Comparison of ENCODE assay signal across 9 cellular contexts in genomic region chr22:25007444-25008142, GRCh38. TPM values are rescaled to one million over a fixed set of nuclear protein-coding genes. Genes with fewer than 3 reads are reported as not detected.
DNase-seq lines count a peak whose midpoint lies in the region; ATAC-seq, FAIRE-seq and TF ChIP-seq lines count a peak whose summit lies in the region.
"Not testable (repeated sequence)": the region's sequence is repeated elsewhere in the genome, so short reads cannot be mapped to it uniquely, and the experiment has no call there.
"Had no signal": no experiment of that assay in that cellular context is flagged by ENCODE, and none has a peak within 500 bp of the region (broad histone marks: within the 10 kb centered on the region; RNA-seq: fewer than 3 reads in every experiment).

No MANE protein-coding gene starts in this region.

- H3K18ac ChIP-seq in H9 (ENCODE audit: insufficient read length, low read depth, low read length), result peak overlapping the region; percentile 67

- not testable (repeated sequence) for H2AK5ac ChIP-seq in H9 (ENCODE audit: insufficient read length, low read length)

- H3K27ac Mint-ChIP-seq in H9, result peak overlapping the region; percentile 65 to 96 (median 93); a peak in 6 of 7 replicates

- H3K27me3 Mint-ChIP-seq in H9 (ENCODE audit: low read depth), result not testable (repeated sequence)

- H3K27me3 ChIP-seq in H9 (ENCODE audit: insufficient read depth, low read length), result not testable (repeated sequence)

- FAIRE-seq in urothelium cell line (lab: Jason Lieb, UNC), result peak; percentile 92

- peak; percentile 54 for ATAC-seq in mucosa of descending colon

- not testable (repeated sequence) for H3K23me2 ChIP-seq in H9 (ENCODE audit: insufficient read length, low read depth, low read length, poor library complexity, severe bottlenecking)

- H3K9ac ChIP-seq in H9 (ENCODE audit: extremely low read depth, insufficient read length, low read length), result not testable (repeated sequence)

- not testable (repeated sequence) for H3K56ac ChIP-seq in H9 (ENCODE audit: insufficient read length, low read depth, low read length)

- H4K8ac ChIP-seq in H9 (replicated peaks; ENCODE audit: insufficient read length, low read depth, low read length), result not testable (repeated sequence)

- H3K79me2 ChIP-seq in H9 (ENCODE audit: insufficient read depth, low read length), result not testable (repeated sequence)

- not testable (repeated sequence) for H4K91ac ChIP-seq in H9 (ENCODE audit: insufficient read length, low read depth, low read length)

- H2BK20ac ChIP-seq in H9 (ENCODE audit: low read depth, low read length, poor library complexity, severe bottlenecking), result not testable (repeated sequence)

- not testable (repeated sequence) for H2AFZ ChIP-seq in H9 (ENCODE audit: low read length)

- H3K4me3 Mint-ChIP-seq in H9, result peak overlapping the region in 1 of 2 experiments; percentile 23; a peak in 2 of 5 replicates

- H3K9me3 ChIP-seq in H9 (ENCODE audit: control insufficient read depth, low read depth, low read length); mucosa of descending colon: not testable (repeated sequence)

- not testable (repeated sequence) for H3T11ph ChIP-seq in H9 (ENCODE audit: low read length)

- not testable (repeated sequence) for H3K4ac ChIP-seq in H9 (ENCODE audit: low read depth, low read length)

- H2BK120ac ChIP-seq in H9 (ENCODE audit: low read depth, low read length, poor library complexity, severe bottlenecking), result peak overlapping the region; percentile 27

- H2BK12ac ChIP-seq in H9 (ENCODE audit: insufficient read length, low read depth, low read length), result not testable (repeated sequence)

- H3K9me3 Mint-ChIP-seq in H9, result not testable (repeated sequence)

- not testable (repeated sequence) for H4K5ac ChIP-seq in H9 (ENCODE audit: insufficient read length, low read depth, low read length)

- not testable (repeated sequence) for H4K20me1 ChIP-seq in H9 (ENCODE audit: control insufficient read depth, insufficient read depth, insufficient read length)

- not testable (repeated sequence) for H3K4me3 ChIP-seq in mucosa of descending colon

- H3K4me1 Mint-ChIP-seq in H9, result peaks cover 23 to 28% of the 10 kb centered on the region in 2 experiments

- H2BK5ac ChIP-seq in H9 (ENCODE audit: insufficient read length, low read length), result not testable (repeated sequence)

- H3K36me3 Mint-ChIP-seq in H9 (ENCODE audit: insufficient read depth in 1 of 3, low read depth in 3 of 3), result not testable (repeated sequence)

- TF ChIP-seq CTCF in H9 (conservative IDR thresholded peaks at IDR 0.05); mucosa of descending colon (IDR thresholded peaks at IDR 0.05): not testable (repeated sequence)

- not testable (repeated sequence) for H3K14ac ChIP-seq in H9 (ENCODE audit: insufficient read depth, low read length)

- not testable (repeated sequence) for H3K27ac ChIP-seq in H9 (ENCODE audit: insufficient read length, low read depth, low read length)

- DNase-seq in H9; mucosa of descending colon; urothelium cell line (ENCODE audit: low spot score): not testable (repeated sequence)
- peak; percentile 5 for DNase-seq in NCI-H2196 (lab: John Stamatoyannopoulos, UW; ENCODE audit: unreplicated experiment)
- DNase-seq in RPMI7951 (ENCODE audit: low read depth), result peak; percentile 44
- DNase-seq in amniotic epithelial cell (ENCODE audit: low read depth), result peak; percentile 9
- peak; percentile 48 for DNase-seq in dermis blood vessel endothelial cell
- DNase-seq in kidney glomerular epithelial cell (lab: John Stamatoyannopoulos, UW), result peak; percentile 45

- H3K23ac ChIP-seq in H9 (ENCODE audit: insufficient read length, low read depth, low read length), result not testable (repeated sequence)

- not testable (repeated sequence) for H3K4me1 ChIP-seq in H9 (ENCODE audit: insufficient read depth, low read length); mucosa of descending colon (ENCODE audit: low read depth)

- not testable (repeated sequence) for H3K36me3 ChIP-seq in mucosa of descending colon (ENCODE audit: low read depth)

- no CpG with 5 or more reads among the region's 10 CpGs for WGBS in H9 (ENCODE audit: extremely low coverage, insufficient read length, low lambda C conversion rate)

- H2BK15ac ChIP-seq in H9 (ENCODE audit: low read depth, low read length), result not testable (repeated sequence)

- intact Hi-C loops in mucosa of descending colon (cut with DNase I, micrococcal nuclease), result not testable (repeated sequence)

- not testable (repeated sequence) for H3K4me2 ChIP-seq in H9 (ENCODE audit: insufficient read depth, insufficient read length, low read length)

- H3K79me1 ChIP-seq in H9 (ENCODE audit: insufficient read depth, low read depth, low read length, poor library complexity, severe bottlenecking), result not testable (repeated sequence)

RNA-seq across cellular contexts. Expression of gene KIAA1671, which starts 55.1 kb away (rescaled TPM):
- total RNA-seq in H9 (2021), result 20.7 and 22.6 TPM in 2 replicates
- 7.7 and 8.7 TPM in 2 replicates for total RNA-seq in RPMI7951 (2014; rRNA removed; shearing (Covaris generic))
- 41.9 and 57.7 TPM in 2 replicates for total RNA-seq in dermis blood vessel endothelial cell
- 100 to 1,000 TPM in 1 of 3 donors, 10 to 100 TPM in 2; 71.3 to 131 (median 88.9) TPM for total RNA-seq in mucosa of descending colon
- total RNA-seq: OCI-LY7 had no signal
